In genomic region chr17:17591408-17592265, GRCh38 we compare ENCODE assay signal across 8 cellular contexts. TPM values are rescaled to one million over a fixed set of nuclear protein-coding genes. Genes with fewer than 3 reads are reported as not detected.
A peak's percentile ranks its signal among the peaks of the same experiment; 100 is the strongest.
DNase-seq lines count a peak whose midpoint lies in the region; ATAC-seq and TF ChIP-seq lines count a peak whose summit lies in the region.

Gene PEMT, minus strand, starts transcription at chr17:17591708. Its CDS starts 82 bp downstream, at chr17:17591626.

- no peaks in the 10 kb centered on the region for H3K36me3 ChIP-seq in mucosa of descending colon (ENCODE audit: low read depth)

- H3K27me3 Mint-ChIP-seq in IgD-negative memory B cell = no peaks in the 10 kb centered on the region

- H3K27ac Mint-ChIP-seq in IgD-negative memory B cell = peak within 1 kb of the TSS; percentile 87 to 93 (median 91)

- H3K4me1 Mint-ChIP-seq in IgD-negative memory B cell = peaks cover 12 to 15% (median 13%) of the 10 kb centered on the region in 3 donors

- H3K4me3 ChIP-seq in mucosa of descending colon = peak within 1 kb of the TSS; percentile 52

- peak within 1 kb of the TSS; percentile 86 for H3K27ac ChIP-seq in epithelial cell of prostate

- H3K36me3 Mint-ChIP-seq in IgD-negative memory B cell = peaks cover 1% of the 10 kb centered on the region

- peak within 1 kb of the TSS; percentile 92 to 100 (median 98) for H3K4me3 Mint-ChIP-seq in IgD-negative memory B cell

- DNase-seq in DMS 273 treated with DMSO at 0.1 percent for 48 hours (lab: John Stamatoyannopoulos, UW) (peak; percentile 92), OCI-M2 (lab: John Stamatoyannopoulos, UW; ENCODE audit: unreplicated experiment) (peak; percentile 74), activated T-cell treated with anti-CD3 and anti-CD28 coated beads for 4 hours (peak; percentile 87), epithelial cell of prostate (ENCODE audit: low read depth, low spot score) (peak; percentile 91), mucosa of descending colon (peak; percentile 92 to 97 (median 96))
- DNase-seq in stimulated activated CD8-positive, alpha-beta memory T cell treated with anti-CD3 and anti-CD28 coated beads, Interleukin-4, amount 100 ng/mL, for 24 hours (ENCODE audit: low read depth) = peak; percentile 84

- intact Hi-C loops in mucosa of descending colon (cut with DNase I, micrococcal nuclease) = no loop called here

- TF ChIP-seq CTCF in mucosa of descending colon (IDR thresholded peaks at IDR 0.05) = no peak

- ATAC-seq in GM21529 (IDR thresholded peaks at IDR 0.05; ENCODE audit: unreplicated experiment) (peak; percentile 93), mucosa of descending colon (peak; percentile 95)

- H3K9me3 Mint-ChIP-seq in IgD-negative memory B cell = no peaks in the 10 kb centered on the region

- H3K9me3 ChIP-seq in mucosa of descending colon = no peaks in the 10 kb centered on the region

- H3K4me1 ChIP-seq in mucosa of descending colon (ENCODE audit: low read depth) = peaks cover 9% of the 10 kb centered on the region

RNA-seq across cellular contexts. Expression of gene PEMT, which starts in this region (rescaled TPM):
- polyA plus RNA-seq in IgD-negative memory B cell = 35.6 TPM
- total RNA-seq in mucosa of descending colon = 10 to 100 TPM; 15.4 to 18.3 (median 16.1) TPM

Comparison
In these comparisons a context has a peak if more than half of its experiments do, and no peak if none do; other contexts are left out.
1. Peak in every context shown above with its lines: DNase-seq, ATAC-seq, H3K4me3 ChIP-seq and H3K27ac ChIP-seq.